ENCODE assay signal across 1 cellular context in the genomic region with DNA sequence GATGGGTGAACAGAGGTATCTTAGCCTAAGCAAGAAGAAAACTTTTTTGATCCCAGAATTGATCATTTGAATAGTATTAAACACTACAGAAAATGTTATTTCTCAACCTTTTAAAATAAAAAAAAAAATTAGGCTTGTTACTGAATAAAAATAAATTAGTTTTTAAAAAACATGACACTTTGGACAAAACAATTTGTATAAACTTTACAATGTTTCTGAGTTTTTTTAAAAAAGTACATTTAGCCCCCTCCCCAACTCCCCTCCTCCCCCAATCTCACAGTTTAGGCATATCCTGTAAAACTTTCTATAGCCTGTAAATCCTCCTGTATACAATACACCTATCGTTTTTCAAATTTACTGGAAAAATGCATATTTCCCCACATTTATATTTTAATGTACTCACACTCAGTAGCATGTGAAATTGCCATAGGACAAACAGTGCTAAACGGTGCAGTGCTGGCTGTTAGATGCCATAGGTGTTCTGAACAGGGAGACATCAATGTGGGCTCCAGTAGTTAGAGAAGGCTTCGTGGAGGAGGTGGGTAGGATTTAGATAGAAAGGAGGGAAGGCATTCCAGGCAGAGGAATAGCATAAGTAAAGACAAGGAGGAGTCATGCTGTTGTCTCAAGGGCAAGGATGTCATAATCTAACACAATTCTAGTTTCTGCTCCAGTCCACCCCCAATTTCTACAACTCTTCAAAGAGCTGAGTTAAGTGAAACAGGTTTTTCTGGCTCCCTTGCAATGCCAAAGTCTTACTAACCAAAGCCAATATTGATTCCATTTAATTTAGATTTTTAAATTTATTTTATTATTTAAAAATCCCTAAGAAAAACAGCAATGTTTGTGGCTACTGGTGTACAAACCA.
TF ChIP-seq lines count a peak whose summit lies in the region.

No MANE protein-coding gene starts in this region.

TF ChIP-seq in H1, 55 proteins besides CTCF, POLR2A, EP300 and RAD21:
- TF ChIP-seq, protein P1, sequence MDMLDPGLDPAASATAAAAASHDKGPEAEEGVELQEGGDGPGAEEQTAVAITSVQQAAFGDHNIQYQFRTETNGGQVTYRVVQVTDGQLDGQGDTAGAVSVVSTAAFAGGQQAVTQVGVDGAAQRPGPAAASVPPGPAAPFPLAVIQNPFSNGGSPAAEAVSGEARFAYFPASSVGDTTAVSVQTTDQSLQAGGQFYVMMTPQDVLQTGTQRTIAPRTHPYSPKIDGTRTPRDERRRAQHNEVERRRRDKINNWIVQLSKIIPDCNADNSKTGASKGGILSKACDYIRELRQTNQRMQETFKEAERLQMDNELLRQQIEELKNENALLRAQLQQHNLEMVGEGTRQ (IDR thresholded peaks at IDR 0.05; ENCODE audit: low read length), result no peak
- TF ChIP-seq GTF2F1 (IDR thresholded peaks at IDR 0.05; ENCODE audit: borderline replicate concordance, low read depth, low read length), result no peak
- no peak for TF ChIP-seq SP1 (IDR thresholded peaks at IDR 0.05; ENCODE audit: low read depth, low read length)
- TF ChIP-seq TAF1 (IDR thresholded peaks at IDR 0.05; ENCODE audit: low read depth, low read length), result no peak
- no peak for TF ChIP-seq CBX8 (IDR thresholded peaks at IDR 0.05; ENCODE audit: borderline replicate concordance, low read depth, low read length)
